8 cellular contexts compared by ENCODE assay signal in genomic region chr9:126965541-126966428, GRCh38. TPM values are rescaled to one million over a fixed set of nuclear protein-coding genes. Genes with fewer than 3 reads are reported as not detected.
DNase-seq lines count a peak whose midpoint lies in the region; ATAC-seq, FAIRE-seq and TF ChIP-seq lines count a peak whose summit lies in the region.

No MANE protein-coding gene starts in this region.

- no peaks in the 10 kb centered on the region for H3K9me1 ChIP-seq in K562 (ENCODE audit: control insufficient read depth, insufficient read depth, low read length)

- H3K4me3 ChIP-seq in DOHH2 (ENCODE audit: low read length) (no peak overlapping the region), K562 (no peak overlapping the region)

- no TSS peak for BruUV-seq in K562 (replicated peaks; lab: Mats Ljungman, UMichigan)

- TF ChIP-seq POLR2A in K562 (conservative IDR thresholded peaks at IDR 0.05) = no peak

- no peaks in the 10 kb centered on the region for H3K9me2 ChIP-seq in DOHH2 (replicated peaks; ENCODE audit: control insufficient read depth, low read length)

- DNase-seq in Kasumi-1 (lab: John Stamatoyannopoulos, UW) (peak; percentile 40 to 81), SW480 (ENCODE audit: low spot score) (peak; percentile 62), K562 (ENCODE audit: extremely low read depth in 1 of 4, low spot score in 3 of 4) (peak in 2 of 4 experiments; percentile 20 to 29), iPS-NIHi11 (ENCODE audit: low spot score) (peak; percentile 68), NCI-H1048 (lab: John Stamatoyannopoulos, UW) (no peak)
- DNase-seq in stimulated activated CD4-positive, alpha-beta T cell treated with anti-CD3 and anti-CD28 coated beads, Interleukin-2, amount 100 ng/mL, for 48 hours = peak; percentile 28 to 36

- H2AFZ ChIP-seq in K562 (ENCODE audit: low read depth, low read length) = no peak overlapping the region

- intact Hi-C loops in K562 (cut with micrococcal nuclease) = no loop called here

- CTCF ChIA-PET in K562 (lab: Yijun Ruan, JAX; ENCODE audit: low intra/inter-chr PET ratio) = interaction anchor here (0.6 to 1.6 kb wide), 7 partner anchors 10 to 234 kb away, joined by 3 to 5 read pairs (median 4); no protein-coding TSS in a partner anchor

- no peak overlapping the region for H3K9ac ChIP-seq in K562 (ENCODE audit: insufficient read depth in 1 of 2, low read depth in 2 of 2, low read length in 2 of 2)

- POLR2A ChIA-PET in K562 (lab: Yijun Ruan, JAX) = interaction anchor here (0.7 to 0.8 kb wide), 3 partner anchors 12 to 50 kb away, joined by 3 to 4 read pairs (median 3); no protein-coding TSS in a partner anchor

- H3F3A ChIP-seq in DOHH2 (ENCODE audit: control insufficient read depth, insufficient read depth) = no peaks in the 10 kb centered on the region

- peak; percentile 29 for FAIRE-seq in K562 (lab: Jason Lieb, UNC)

- no peak overlapping the region for H3K27ac ChIP-seq in DOHH2 (ENCODE audit: low read depth, low read length)
- H3K27ac ChIP-seq in K562 (ENCODE audit: extremely low read depth, low read depth, low read length) = no peak overlapping the region

- TF ChIP-seq EP300 in K562 (IDR thresholded peaks at IDR 0.05; ENCODE audit: low read length) = no peak

- H3K9me3 ChIP-seq in DOHH2 (ENCODE audit: control insufficient read depth, insufficient read depth, low read length) (no peaks in the 10 kb centered on the region), K562 (replicated peaks; ENCODE audit: control insufficient read depth, insufficient read depth, low read depth, low read length) (no peaks in the 10 kb centered on the region)

- H3K79me2 ChIP-seq in DOHH2 (ENCODE audit: control insufficient read depth, low read length) (no peaks in the 10 kb centered on the region), K562 (ENCODE audit: control insufficient read depth, insufficient read depth, low read length) (no peaks in the 10 kb centered on the region)

- 11% methylated on average over 12 of the region's 12 CpGs for WGBS in K562 (ENCODE audit: insufficient coverage, low coverage, missing lambda C conversion rate)

- in situ Hi-C loops in K562 (cut with MboI) = no loop called here

- H3K36me3 ChIP-seq in DOHH2 (ENCODE audit: control insufficient read depth, low read length) = no peaks in the 10 kb centered on the region
- H3K36me3 ChIP-seq in K562 (ENCODE audit: control insufficient read depth, insufficient read depth, low read length) = no peaks in the 10 kb centered on the region

- TF ChIP-seq CTCF in DOHH2 (IDR thresholded peaks at IDR 0.05; ENCODE audit: low read depth, low read length, poor library complexity, severe bottlenecking) = peak; percentile 79
- peak; percentile 58 to 83 (median 72) for TF ChIP-seq CTCF in K562 (IDR thresholded peaks at IDR 0.05 in 2 of 3, conservative IDR thresholded peaks at IDR 0.05 in 1 of 3; ENCODE audit: insufficient read depth in 2 of 3, low read depth in 1 of 3, low read length in 3 of 3)

- H3K4me1 ChIP-seq in DOHH2 (ENCODE audit: control insufficient read depth, low read length) (no peaks in the 10 kb centered on the region), K562 (replicated peaks in 1 of 2; ENCODE audit: control insufficient read depth in 2 of 2, insufficient read depth in 2 of 2, low read length in 2 of 2) (no peaks in the 10 kb centered on the region)

- H3K27me3 ChIP-seq in DOHH2 (ENCODE audit: control insufficient read depth, low read length) = no peaks in the 10 kb centered on the region
- peaks cover 2 to 3% of the 10 kb centered on the region in 2 experiments; a peak in 3 of 5 replicates for H3K27me3 ChIP-seq in K562 (ENCODE audit: control insufficient read depth in 2 of 2, insufficient read depth in 2 of 2, low read length in 2 of 2)

- no peaks in the 10 kb centered on the region for H4K20me1 ChIP-seq in DOHH2 (ENCODE audit: control insufficient read depth, insufficient read depth, low read depth, low read length)
- H4K20me1 ChIP-seq in K562 (replicated peaks; ENCODE audit: control insufficient read depth, insufficient read depth, low read length) = no peaks in the 10 kb centered on the region

- TF ChIP-seq RAD21 in K562 (CRISPR knock-in tag; conservative IDR thresholded peaks at IDR 0.05 in 1 of 2, IDR thresholded peaks at IDR 0.05 in 1 of 2) = peak; percentile 89 to 90

- peak; percentile 78 for ATAC-seq in K562
- ATAC-seq in HG02884 (IDR thresholded peaks at IDR 0.05; ENCODE audit: unreplicated experiment) = no peak

- no peak overlapping the region for H3K4me2 ChIP-seq in DOHH2 (ENCODE audit: low read length)
- no peak overlapping the region for H3K4me2 ChIP-seq in K562 (ENCODE audit: insufficient read depth, low read length)

TF ChIP-seq in K562, 482 proteins besides CTCF, POLR2A, EP300 and RAD21:
- TF ChIP-seq, protein P1, sequence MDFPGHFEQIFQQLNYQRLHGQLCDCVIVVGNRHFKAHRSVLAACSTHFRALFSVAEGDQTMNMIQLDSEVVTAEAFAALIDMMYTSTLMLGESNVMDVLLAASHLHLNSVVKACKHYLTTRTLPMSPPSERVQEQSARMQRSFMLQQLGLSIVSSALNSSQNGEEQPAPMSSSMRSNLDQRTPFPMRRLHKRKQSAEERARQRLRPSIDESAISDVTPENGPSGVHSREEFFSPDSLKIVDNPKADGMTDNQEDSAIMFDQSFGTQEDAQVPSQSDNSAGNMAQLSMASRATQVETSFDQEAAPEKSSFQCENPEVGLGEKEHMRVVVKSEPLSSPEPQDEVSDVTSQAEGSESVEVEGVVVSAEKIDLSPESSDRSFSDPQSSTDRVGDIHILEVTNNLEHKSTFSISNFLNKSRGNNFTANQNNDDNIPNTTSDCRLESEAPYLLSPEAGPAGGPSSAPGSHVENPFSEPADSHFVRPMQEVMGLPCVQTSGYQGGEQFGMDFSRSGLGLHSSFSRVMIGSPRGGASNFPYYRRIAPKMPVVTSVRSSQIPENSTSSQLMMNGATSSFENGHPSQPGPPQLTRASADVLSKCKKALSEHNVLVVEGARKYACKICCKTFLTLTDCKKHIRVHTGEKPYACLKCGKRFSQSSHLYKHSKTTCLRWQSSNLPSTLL (IDR thresholded peaks at IDR 0.05) = no peak
- TF ChIP-seq ZNF77 (CRISPR knock-in tag; IDR thresholded peaks at IDR 0.05) (no peak), SMARCE1 (IDR thresholded peaks at IDR 0.05) (no peak), DEAF1 (CRISPR knock-in tag; IDR thresholded peaks at IDR 0.05) (peak; percentile 78), CC2D1A (IDR thresholded peaks at IDR 0.05) (no peak), KLF16 (IDR thresholded peaks at IDR 0.05) (no peak), CBX1 (IDR thresholded peaks at IDR 0.05; ENCODE audit: low read depth) (no peak), NCOA6 (IDR thresholded peaks at IDR 0.05) (no peak), CREM (IDR thresholded peaks at IDR 0.05; ENCODE audit: low read depth) (0 out of 2 replicates have a peak, but pooled peaks have one; percentile 12), ZFP30 (CRISPR knock-in tag; IDR thresholded peaks at IDR 0.05; ENCODE audit: borderline replicate concordance) (no peak), NCOA4 (IDR thresholded peaks at IDR 0.05; ENCODE audit: partially characterized antibody) (no peak), SMC3 (conservative IDR thresholded peaks at IDR 0.05; ENCODE audit: insufficient read depth, low read depth, low read length) (peak; percentile 57)

RNA-seq across cellular contexts. Expression of gene RALGPS1, which starts 51.2 kb away (rescaled TPM):
- total RNA-seq in K562 (2011; cell fraction: chromatin; rRNA removed; ENCODE audit: low replicate concordance) = 14.4 and 14.5 TPM in 2 replicates
- total RNA-seq in K562 (2011; cell fraction: nucleolus; rRNA removed) = 6.3 and 10.0 TPM in 2 replicates
- 11.3 and 14.1 TPM in 2 replicates for total RNA-seq in K562 (2011; cell fraction: nucleoplasm; rRNA removed)
- 1.5 and 1.6 TPM in 2 replicates for total RNA-seq in K562 (2014; rRNA removed)
- total RNA-seq in K562 (2014; rRNA removed; fragmentation: Illumina TruSeq; extraction: Trizol) = 1.2 and 1.9 TPM in 2 replicates
- total RNA-seq in K562 (2015; rRNA removed; fragmentation: Illumina TruSeq; extraction: Trizol) = 1.3 and 1.5 TPM in 2 replicates
- total RNA-seq in K562 (2021) = 1.9 and 2.6 TPM in 2 replicates
- polyA plus RNA-seq in K562 (2011; rRNA removed) = 1.2 and 1.5 TPM in 2 replicates
- 0.83 and 1.1 TPM in 2 replicates for polyA plus RNA-seq in K562 (2011; cell fraction: cytosol; rRNA removed)
- polyA plus RNA-seq in K562 (2011; cell fraction: nucleus; rRNA removed) = 4.3 and 6.0 TPM in 2 replicates
- polyA plus RNA-seq in K562 (2012) = 1.4 and 2.7 TPM in 2 replicates
- 1.9 and 2.2 TPM in 2 replicates for polyA plus RNA-seq in K562 (2014; fragmentation: Illumina TruSeq; extraction: Trizol)
- polyA plus RNA-seq in K562 (2014; fragmentation: Nextera tagmentation; extraction: Ambion mirVana) = under 1 TPM; 0.04 to 0.20 TPM
- polyA plus RNA-seq in K562 (2014; rRNA removed) = 1.5 and 6.3 TPM in 2 replicates
- 1.2 and 2.2 TPM in 2 replicates for polyA minus RNA-seq in K562 (2011; rRNA and poly(A)+ RNA removed)
- 1.6 TPM in 1 of 2 replicates, not detected in the other for polyA minus RNA-seq in K562 (2011; cell fraction: cytosol; rRNA and poly(A)+ RNA removed)
- polyA minus RNA-seq in K562 (2011; cell fraction: nucleus; rRNA and poly(A)+ RNA removed) = 1.9 and 4.4 TPM in 2 replicates
